Comparison of ENCODE assay signal across 8 cellular contexts in the genomic region with DNA sequence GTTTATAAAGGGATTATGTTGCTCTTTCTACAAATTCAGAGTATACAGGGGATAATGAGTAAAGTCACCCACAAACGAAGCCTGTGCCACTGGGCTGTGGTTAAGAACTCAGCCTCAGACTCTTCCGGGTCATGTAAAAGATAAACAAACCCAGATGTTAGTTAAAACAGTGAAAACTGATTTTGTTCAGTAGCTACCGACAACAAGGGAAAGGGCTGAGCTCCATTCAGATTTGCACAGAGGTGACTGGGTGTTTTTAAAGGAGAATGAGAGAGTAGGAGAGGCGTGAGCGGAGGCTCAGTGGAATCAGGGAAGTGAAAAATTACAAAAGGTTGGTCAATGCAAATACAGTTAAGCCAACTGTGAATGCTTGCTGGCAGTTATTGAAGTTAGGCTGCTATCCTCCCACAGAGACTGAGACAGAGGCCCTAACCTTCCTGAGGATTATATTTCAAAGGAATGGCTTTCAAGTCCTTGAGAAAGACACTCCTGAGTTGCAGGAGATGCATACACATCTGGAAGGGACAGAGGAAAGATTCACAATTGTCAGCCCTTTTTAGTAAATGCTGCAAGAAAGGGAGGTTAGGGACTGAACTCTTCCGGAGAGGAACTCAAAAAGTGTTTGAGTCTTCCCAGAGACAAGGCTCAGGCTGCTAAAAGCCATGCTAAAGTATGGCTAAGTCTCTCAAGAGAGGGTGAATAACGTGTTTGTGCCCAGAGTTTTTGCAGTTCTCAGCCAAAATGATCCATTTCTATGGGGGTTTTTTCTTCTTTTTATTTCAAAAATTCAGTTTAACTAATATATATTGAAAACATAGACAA. TPM values are rescaled to one million over a fixed set of nuclear protein-coding genes. Genes with fewer than 3 reads are reported as not detected.
DNase-seq lines count a peak whose midpoint lies in the region; ATAC-seq and TF ChIP-seq lines count a peak whose summit lies in the region.

No MANE protein-coding gene starts in this region.

- H3K27me3 ChIP-seq in DND-41 (ENCODE audit: insufficient read depth, low read length, poor library complexity) (no peaks in the 10 kb centered on the region), Peyer's patch (no peaks in the 10 kb centered on the region), MG63 (no peaks in the 10 kb centered on the region), right cardiac atrium (ENCODE audit: control insufficient read depth, insufficient read depth) (no peaks in the 10 kb centered on the region)

- no peaks in the 10 kb centered on the region for H3K79me2 ChIP-seq in DND-41 (ENCODE audit: insufficient read depth, low read length)

- DNase-seq in DND-41 (peak; percentile 35), Peyer's patch (peak in 1 of 3 donors; percentile 29), left colon (no peak), MG63 (no peak), HuH-7 (ENCODE audit: low spot score) (no peak), right cardiac atrium (no peak)

- ATAC-seq in DND-41 (ENCODE audit: insufficient read depth, low read depth) (peak; percentile 89), GM19455 (IDR thresholded peaks at IDR 0.05; ENCODE audit: unreplicated experiment) (peak; percentile 98), HG03354 (IDR thresholded peaks at IDR 0.05; ENCODE audit: poor library complexity, severe bottlenecking, unreplicated experiment) (peak; percentile 96), left colon (peak; percentile 60), right cardiac atrium (no peak)

- H3K4me3 ChIP-seq in DND-41 (ENCODE audit: low read depth in 1 of 2, low read length in 2 of 2) (no peak overlapping the region), Peyer's patch (no peak overlapping the region), MG63 (no peak overlapping the region), right cardiac atrium (ENCODE audit: low read length) (no peak overlapping the region)

- peak overlapping the region; percentile 26; the same call in 1 of the 2 replicates for H2AFZ ChIP-seq in DND-41 (ENCODE audit: low read depth, low read length)

- 50% methylated on average over 7 of the region's 7 CpGs for WGBS in right cardiac atrium

- H3K9me3 ChIP-seq in DND-41 (ENCODE audit: insufficient read depth, low read length, severe bottlenecking) (no peaks in the 10 kb centered on the region), Peyer's patch (no peaks in the 10 kb centered on the region), MG63 (no peaks in the 10 kb centered on the region), right cardiac atrium (ENCODE audit: control insufficient read depth, low read length) (no peaks in the 10 kb centered on the region)

- no peak overlapping the region for H3K4me2 ChIP-seq in DND-41 (ENCODE audit: insufficient read depth, low read length)

- H3K36me3 ChIP-seq in DND-41 (ENCODE audit: insufficient read depth, low read length) (no peaks in the 10 kb centered on the region), Peyer's patch (no peaks in the 10 kb centered on the region), MG63 (no peaks in the 10 kb centered on the region)

- H3K4me1 ChIP-seq in DND-41 (ENCODE audit: insufficient read depth, low read length) (no peaks in the 10 kb centered on the region), Peyer's patch (peaks cover 0 to 22% (median 0%) of the 10 kb centered on the region in 4 donors), right cardiac atrium (ENCODE audit: control insufficient read depth, insufficient read depth, low read length) (no peaks in the 10 kb centered on the region)

- no peak overlapping the region for H3K9ac ChIP-seq in DND-41 (ENCODE audit: low read depth, low read length)

- intact Hi-C loops in left colon (cut with DNase I, micrococcal nuclease) (no loop called here), right cardiac atrium (cut with DNase I) (no loop called here)

- H4K20me1 ChIP-seq in DND-41 (ENCODE audit: insufficient read depth, low read length): no peaks in the 10 kb centered on the region

- TF ChIP-seq CTCF in DND-41 (IDR thresholded peaks at IDR 0.05; ENCODE audit: borderline replicate concordance, extremely low read depth, low read length, poor library complexity, severe bottlenecking) (no peak), Peyer's patch (IDR thresholded peaks at IDR 0.05) (no peak)

- H3K27ac ChIP-seq in DND-41 (ENCODE audit: low read length) (no peak overlapping the region), Peyer's patch (peak overlapping the region; percentile 57 to 89 (median 77)), right cardiac atrium (ENCODE audit: low read length) (no peak overlapping the region)

- TF ChIP-seq POLR2A in Peyer's patch (IDR thresholded peaks at IDR 0.05): no peak

RNA-seq across cellular contexts. Expression of a gene that starts 29.8 kb away (rescaled TPM):
- total RNA-seq in Peyer's patch: 1 to 10 TPM; 1.1 to 3.5 (median 2.3) TPM
- 10 to 100 TPM; 24.5 to 29.9 TPM for total RNA-seq in left colon
- 0.15 and 0.40 TPM in 2 replicates for total RNA-seq in MG63 (2014; rRNA removed; shearing (Covaris generic); ENCODE audit: low replicate concordance)
- 1 to 10 TPM in 3 of 4 donors, under 1 TPM in 1; 0.92 to 2.9 (median 1.7) TPM for total RNA-seq in right cardiac atrium
- polyA plus RNA-seq in right cardiac atrium: 1.2 TPM

Comparison
In these comparisons a context has a peak if more than half of its experiments do, and no peak if none do; other contexts are left out.
1. ATAC-seq: peak in DND-41 (single experiment), GM19455 (single experiment), HG03354 (single experiment) and left colon (single experiment); none in right cardiac atrium (0 of 2).
2. H3K27ac ChIP-seq: peak in Peyer's patch (4 of 4); none in DND-41 (single experiment) and right cardiac atrium (single experiment).
3. RNA of a gene that starts 29.8 kb away (total RNA-seq): 24.5 to 29.9 TPM in left colon; 1.1 to 3.5 TPM in Peyer's patch, 0.92 to 2.9 TPM in right cardiac atrium and 0.15 to 0.40 TPM in MG63; every median in the first group is over 4 times any median in the second.